Comparison of ENCODE assay signal across 27 cellular contexts in genomic region chr4:150997141-150997540, GRCh38.
"Had no signal": no experiment of that assay in that cellular context is flagged by ENCODE, and none has a peak within 500 bp of the region (broad histone marks: within the 10 kb centered on the region; RNA-seq: fewer than 3 reads in every experiment).

No MANE protein-coding gene starts in this region.

- DNase-seq: kidney glomerular epithelial cell; left cardiac atrium; lower lobe of right lung; mammary epithelial cell; mesenchymal stem cell; naive thymus-derived CD8-positive, alpha-beta T cell; nucleus accumbens; pancreas; retina; right cardiac atrium; stimulated activated CD4-positive, alpha-beta T cell treated with anti-CD3 and anti-CD28 coated beads, Interleukin-12 subunit alpha, Interleukin-12 subunit beta, amount 100 ng/mL, for 4 hours; stimulated activated CD4-positive, alpha-beta T cell treated with anti-CD3 and anti-CD28 coated beads, Interleukin-15, amount 100 ng/mL, for 24 hours; stimulated activated CD4-positive, alpha-beta T cell treated with anti-CD3 and anti-CD28 coated beads, Interleukin-2, amount 100 ng/mL, for 24 hours; stimulated activated CD4-positive, alpha-beta T cell treated with anti-CD3 and anti-CD28 coated beads, Interleukin-4, amount 100 ng/mL, for 1 hour; stimulated activated naive B cell treated with anti-CD40 and anti-IgM and Interleukin-4, amounts not matched to agents 10 μg/mL and 1 μg/mL and 100 μg/mL, for 72 hours; stimulated activated naive CD8-positive, alpha-beta T cell treated with anti-CD3 and anti-CD28 coated beads, Interleukin-15, Interleukin-2, amounts not matched to agents 100 U/mL and 50 U/mL, for 24 hours; stomach; testis; thyroid gland; transverse colon; upper lobe of left lung had no signal

- FAIRE-seq: keratinocyte, pancreas had no signal

- H3K27ac ChIP-seq: lower lobe of right lung, pancreas, prostate gland, skin epidermis, stomach, testis, thyroid gland, transverse colon, upper lobe of left lung, vagina had no signal

- H3K4me3 ChIP-seq: lower lobe of right lung, pancreas, prostate gland, skin epidermis, stomach, testis, thyroid gland, transverse colon, upper lobe of left lung, vagina had no signal

- H3K4me1 ChIP-seq: lower lobe of right lung, prostate gland, testis, thyroid gland, transverse colon, vagina had no signal

- H3K36me3 ChIP-seq: lower lobe of right lung, pancreas, prostate gland, stomach, thyroid gland, transverse colon, upper lobe of left lung, vagina had no signal

- H3K9me3 ChIP-seq: lower lobe of right lung, pancreas, prostate gland, stomach, testis, thyroid gland, transverse colon, upper lobe of left lung, vagina had no signal

- H3K27me3 ChIP-seq: pancreas, stomach, testis, thyroid gland, transverse colon, upper lobe of left lung, vagina had no signal

- ATAC-seq: left cardiac atrium; left lobe of liver; lower lobe of right lung; naive thymus-derived CD8-positive, alpha-beta T cell; pancreas; right cardiac atrium; sciatic nerve; stimulated activated naive B cell treated with anti-CD40 and anti-IgM and Interleukin-4, amounts not matched to agents 10 μg/mL and 1 μg/mL and 100 μg/mL, for 72 hours; stimulated activated naive CD8-positive, alpha-beta T cell treated with anti-CD3 and anti-CD28 coated beads, Interleukin-15, Interleukin-2, amounts not matched to agents 100 U/mL and 50 U/mL, for 24 hours had no signal
